ENCODE assay signal across 15 cellular contexts in the genomic region with DNA sequence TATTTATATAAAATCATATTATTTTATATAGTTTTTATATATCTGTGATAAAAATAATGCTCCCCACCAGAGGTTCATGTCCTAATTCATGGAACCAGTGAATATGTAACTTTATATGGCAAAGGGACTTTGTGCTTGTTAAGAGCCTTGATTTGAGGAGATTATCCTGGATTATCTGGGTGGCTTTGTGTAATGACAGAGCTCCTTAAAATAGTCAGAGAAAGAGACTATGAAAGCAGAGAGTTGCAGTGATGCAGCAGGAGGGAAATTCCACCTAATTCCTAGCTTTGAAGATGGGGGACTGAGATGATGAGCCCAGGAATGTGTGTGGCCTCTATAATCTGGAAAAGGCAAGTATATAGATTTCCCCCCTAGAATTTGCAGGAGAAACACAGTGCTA.
DNase-seq lines count a peak whose midpoint lies in the region; ATAC-seq and TF ChIP-seq lines count a peak whose summit lies in the region.
"Had no signal": no experiment of that assay in that cellular context is flagged by ENCODE, and none has a peak within 500 bp of the region (broad histone marks: within the 10 kb centered on the region; RNA-seq: fewer than 3 reads in every experiment).

No MANE protein-coding gene starts in this region.

- H3K27ac Mint-ChIP-seq in neural progenitor cell, result no peak overlapping the region
- H3K27ac Mint-ChIP-seq: CD4-positive, alpha-beta memory T cell; GM23338; H9 had no signal

- no peaks in the 10 kb centered on the region for H3K9me3 ChIP-seq in neural progenitor cell (ENCODE audit: low read depth)
- H3K9me3 ChIP-seq: Caco-2 had no signal

- no peaks in the 10 kb centered on the region for H3K27me3 ChIP-seq in neural progenitor cell

- DNase-seq in NCI-H524 (lab: John Stamatoyannopoulos, UW), result peak; percentile 34 to 80
- DNase-seq in NCI-H82 treated with DMSO at 0.1 percent for 48 hours (lab: John Stamatoyannopoulos, UW; ENCODE audit: unreplicated experiment), result peak; percentile 91
- DNase-seq in neural progenitor cell (ENCODE audit: low spot score), result peak; percentile 63
- DNase-seq in RKO (ENCODE audit: low spot score), result no peak
- DNase-seq in NCI-H69 (lab: John Stamatoyannopoulos, UW), result no peak
- DNase-seq: C1 segment of cervical spinal cord; Caco-2; CD4-positive, alpha-beta memory T cell; DMS53; DMS79 treated with DMSO at 0.1 percent for 48 hours; GF-D8; H9 had no signal

- H3K4me1 Mint-ChIP-seq in neural progenitor cell, result peaks cover 5% of the 10 kb centered on the region
- H3K4me1 Mint-ChIP-seq: CD4-positive, alpha-beta memory T cell had no signal

- H2AFZ ChIP-seq in neural progenitor cell (replicated peaks), result no peak overlapping the region
- H2AFZ ChIP-seq: GM23338 had no signal

- no peaks in the 10 kb centered on the region for H4K20me1 ChIP-seq in neural progenitor cell (ENCODE audit: low read depth)

- no peaks in the 10 kb centered on the region for H3K36me3 Mint-ChIP-seq in neural progenitor cell
- H3K36me3 Mint-ChIP-seq: CD4-positive, alpha-beta memory T cell had no signal

- H3K27ac ChIP-seq in neural progenitor cell, result no peak overlapping the region

- no peak overlapping the region for H3K9ac ChIP-seq in neural progenitor cell

- H3K4me3 Mint-ChIP-seq in neural progenitor cell, result no peak overlapping the region
- H3K4me3 Mint-ChIP-seq: CD4-positive, alpha-beta memory T cell; GM23338; H9 had no signal

- H3K9me3 Mint-ChIP-seq in neural progenitor cell, result peaks cover 7% of the 10 kb centered on the region
- H3K9me3 Mint-ChIP-seq: H9 had no signal

- TF ChIP-seq CTCF in neural progenitor cell (IDR thresholded peaks at IDR 0.05), result no peak

- no peak overlapping the region for H3K4me2 ChIP-seq in neural progenitor cell
- H3K4me2 ChIP-seq: GM23338 had no signal

- no peaks in the 10 kb centered on the region for H3K27me3 Mint-ChIP-seq in neural progenitor cell (ENCODE audit: insufficient read depth, low read depth)
- H3K27me3 Mint-ChIP-seq: CD4-positive, alpha-beta memory T cell had no signal

- no peaks in the 10 kb centered on the region for H3F3A ChIP-seq in neural progenitor cell (ENCODE audit: low read depth)

- no peaks in the 10 kb centered on the region for H3K4me1 ChIP-seq in neural progenitor cell
- H3K4me1 ChIP-seq: Caco-2 had no signal

- H3K36me3 ChIP-seq in neural progenitor cell, result no peaks in the 10 kb centered on the region

- no peaks in the 10 kb centered on the region for H3K79me2 ChIP-seq in neural progenitor cell (ENCODE audit: low read depth)

- H3K4me3 ChIP-seq in neural progenitor cell, result no peak overlapping the region
- H3K4me3 ChIP-seq: GM23338 had no signal

- no peak for ATAC-seq in HG02798 (IDR thresholded peaks at IDR 0.05; ENCODE audit: poor library complexity, unreplicated experiment)
- ATAC-seq: GM23338, HCT116 had no signal

Comparison
In these comparisons a context has a peak if more than half of its experiments do, and no peak if none do; other contexts are left out.
1. DNase-seq: peak in NCI-H524 (2 of 2), NCI-H82 treated with DMSO at 0.1 percent for 48 hours (single experiment) and neural progenitor cell (single experiment); none in RKO (single experiment) and NCI-H69 (single experiment).